Comparison of ENCODE assay signal across 1 cellular context in genomic region chr6:118892248-118893094, GRCh38.
TF ChIP-seq lines count a peak whose summit lies in the region.

No MANE protein-coding gene starts in this region.

TF ChIP-seq in K562, 482 proteins besides CTCF, POLR2A, EP300 and RAD21 (continued from another document):
- TF ChIP-seq, protein P1, sequence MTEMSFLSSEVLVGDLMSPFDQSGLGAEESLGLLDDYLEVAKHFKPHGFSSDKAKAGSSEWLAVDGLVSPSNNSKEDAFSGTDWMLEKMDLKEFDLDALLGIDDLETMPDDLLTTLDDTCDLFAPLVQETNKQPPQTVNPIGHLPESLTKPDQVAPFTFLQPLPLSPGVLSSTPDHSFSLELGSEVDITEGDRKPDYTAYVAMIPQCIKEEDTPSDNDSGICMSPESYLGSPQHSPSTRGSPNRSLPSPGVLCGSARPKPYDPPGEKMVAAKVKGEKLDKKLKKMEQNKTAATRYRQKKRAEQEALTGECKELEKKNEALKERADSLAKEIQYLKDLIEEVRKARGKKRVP (CRISPR knock-in tag; IDR thresholded peaks at IDR 0.05) = no peak
- TF ChIP-seq NCOR1 (IDR thresholded peaks at IDR 0.05) = peak; percentile 59; the same call in 1 of the 2 replicates
- TF ChIP-seq ARID1B (IDR thresholded peaks at IDR 0.05) = peak; percentile 79
- no peak for TF ChIP-seq LCOR (CRISPR knock-in tag; IDR thresholded peaks at IDR 0.05)
- TF ChIP-seq NFIC (IDR thresholded peaks at IDR 0.05) = peak; percentile 21; the same call in 1 of the 2 replicates
- TF ChIP-seq TAL1 (IDR thresholded peaks at IDR 0.05) = peak; percentile 74
- no peak for TF ChIP-seq ZNF408 (CRISPR knock-in tag; IDR thresholded peaks at IDR 0.05; ENCODE audit: low read depth)
- TF ChIP-seq MEIS2 (IDR thresholded peaks at IDR 0.05; ENCODE audit: partially characterized antibody) = peak; percentile 71
- TF ChIP-seq ARNT (IDR thresholded peaks at IDR 0.05) = peak in 1 of 2 experiments; percentile 43; a peak in 1 of 4 replicates
- 0 out of 2 replicates have a peak, but pooled peaks have one; percentile 13 for TF ChIP-seq PKNOX1 (IDR thresholded peaks at IDR 0.05)
- TF ChIP-seq TBP (optimal IDR thresholded peaks at IDR 0.05; ENCODE audit: low read depth, low read length) = peak; percentile 9
- 0 out of 2 replicates have a peak, but pooled peaks have one; percentile 37 for TF ChIP-seq HDAC2 (IDR thresholded peaks at IDR 0.05)
- TF ChIP-seq CCNT2 (IDR thresholded peaks at IDR 0.05; ENCODE audit: borderline replicate concordance, extremely low read depth, insufficient read length, low read depth, low read length) = peak; percentile 59
- peak; percentile 41; the same call in 1 of the 2 replicates for TF ChIP-seq KLF16 (IDR thresholded peaks at IDR 0.05)
- TF ChIP-seq MTA2 (IDR thresholded peaks at IDR 0.05; ENCODE audit: low read depth) = 0 out of 2 replicates have a peak, but pooled peaks have one; percentile 34
- no peak for TF ChIP-seq ZNF316 (IDR thresholded peaks at IDR 0.05)
- peak; percentile 34 to 53; a peak in 2 of 4 replicates for TF ChIP-seq KDM1A (IDR thresholded peaks at IDR 0.05)
- TF ChIP-seq, protein P2, sequence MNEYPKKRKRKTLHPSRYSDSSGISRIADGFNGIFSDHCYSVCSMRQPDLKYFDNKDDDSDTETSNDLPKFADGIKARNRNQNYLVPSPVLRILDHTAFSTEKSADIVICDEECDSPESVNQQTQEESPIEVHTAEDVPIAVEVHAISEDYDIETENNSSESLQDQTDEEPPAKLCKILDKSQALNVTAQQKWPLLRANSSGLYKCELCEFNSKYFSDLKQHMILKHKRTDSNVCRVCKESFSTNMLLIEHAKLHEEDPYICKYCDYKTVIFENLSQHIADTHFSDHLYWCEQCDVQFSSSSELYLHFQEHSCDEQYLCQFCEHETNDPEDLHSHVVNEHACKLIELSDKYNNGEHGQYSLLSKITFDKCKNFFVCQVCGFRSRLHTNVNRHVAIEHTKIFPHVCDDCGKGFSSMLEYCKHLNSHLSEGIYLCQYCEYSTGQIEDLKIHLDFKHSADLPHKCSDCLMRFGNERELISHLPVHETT (CRISPR knock-in tag; conservative IDR thresholded peaks at IDR 0.05 in 1 of 2, IDR thresholded peaks at IDR 0.05 in 1 of 2) = peak in 1 of 2 experiments; percentile 21; a peak in 1 of 4 replicates
- TF ChIP-seq SOX6 (IDR thresholded peaks at IDR 0.05) = peak; percentile 38; the same call in 1 of the 2 replicates
- TF ChIP-seq, protein P3, sequence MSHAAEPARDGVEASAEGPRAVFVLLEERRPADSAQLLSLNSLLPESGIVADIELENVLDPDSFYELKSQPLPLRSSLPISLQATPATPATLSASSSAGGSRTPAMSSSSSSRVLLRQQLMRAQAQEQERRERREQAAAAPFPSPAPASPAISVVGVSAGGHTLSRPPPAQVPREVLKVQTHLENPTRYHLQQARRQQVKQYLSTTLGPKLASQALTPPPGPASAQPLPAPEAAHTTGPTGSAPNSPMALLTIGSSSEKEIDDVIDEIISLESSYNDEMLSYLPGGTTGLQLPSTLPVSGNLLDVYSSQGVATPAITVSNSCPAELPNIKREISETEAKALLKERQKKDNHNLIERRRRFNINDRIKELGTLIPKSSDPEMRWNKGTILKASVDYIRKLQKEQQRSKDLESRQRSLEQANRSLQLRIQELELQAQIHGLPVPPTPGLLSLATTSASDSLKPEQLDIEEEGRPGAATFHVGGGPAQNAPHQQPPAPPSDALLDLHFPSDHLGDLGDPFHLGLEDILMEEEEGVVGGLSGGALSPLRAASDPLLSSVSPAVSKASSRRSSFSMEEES (CRISPR knock-in tag; IDR thresholded peaks at IDR 0.05) = peak; percentile 3; the same call in 1 of the 2 replicates
- no peak for TF ChIP-seq ZC3H11A (IDR thresholded peaks at IDR 0.05; ENCODE audit: low read depth, low read length)
- TF ChIP-seq TEAD4 (IDR thresholded peaks at IDR 0.05; ENCODE audit: low read length) = peak; percentile 91
- no peak for TF ChIP-seq TEAD4 (CRISPR knock-in tag; IDR thresholded peaks at IDR 0.05; ENCODE audit: borderline replicate concordance)
- peak; percentile 70 for TF ChIP-seq SPI1 (IDR thresholded peaks at IDR 0.05; ENCODE audit: borderline replicate concordance, low read depth, low read length)
- peak; percentile 31; the same call in 1 of the 2 replicates for TF ChIP-seq STAT5A (IDR thresholded peaks at IDR 0.05; ENCODE audit: borderline replicate concordance, low read length)
- TF ChIP-seq DPF2 (IDR thresholded peaks at IDR 0.05) = peak; percentile 65; the same call in 1 of the 2 replicates
- no peak for TF ChIP-seq RHOXF2B (CRISPR knock-in tag; conservative IDR thresholded peaks at IDR 0.05)
- TF ChIP-seq SMARCE1 (IDR thresholded peaks at IDR 0.05) = peak; percentile 27; the same call in 1 of the 2 replicates
- TF ChIP-seq HMG20B (CRISPR knock-in tag; IDR thresholded peaks at IDR 0.05) = no peak
